ENCODE assay signal across 6 cellular contexts in genomic region chr10:34424326-34424625, GRCh38.
DNase-seq lines count a peak whose midpoint lies in the region; TF ChIP-seq lines count a peak whose summit lies in the region.
"Not testable (repeated sequence)": the region's sequence is repeated elsewhere in the genome, so short reads cannot be mapped to it uniquely, and the experiment has no call there.

No MANE protein-coding gene starts in this region.

- peak; percentile 10 for DNase-seq in AG09309 (ENCODE audit: low read depth)
- DNase-seq in GM03348 (ENCODE audit: low spot score) = peak; percentile 5
- DNase-seq in adipocyte (ENCODE audit: low read depth) = peak; percentile 21
- DNase-seq in fibroblast of gingiva (ENCODE audit: low read depth) = peak; percentile 66
- peak; percentile 66 for DNase-seq in fibroblast of peridontal ligament (ENCODE audit: extremely low read depth)
- DNase-seq in fibroblast of the aortic adventitia (ENCODE audit: low read depth) = peak; percentile 50

- not testable (repeated sequence) for H3K9ac ChIP-seq in adipocyte (ENCODE audit: low read length)

- not testable (repeated sequence) for H3K36me3 ChIP-seq in adipocyte (ENCODE audit: control insufficient read depth, insufficient read depth, low read length, severe bottlenecking)

- peaks cover 10% of the 10 kb centered on the region for H3K4me1 ChIP-seq in adipocyte (ENCODE audit: control insufficient read depth, insufficient read depth, low read length)

- not testable (repeated sequence) for TF ChIP-seq CTCF in AG09309 (IDR thresholded peaks at IDR 0.05; ENCODE audit: control insufficient read depth, insufficient read depth, low read depth, low read length, missing control alignments); fibroblast of the aortic adventitia (IDR thresholded peaks at IDR 0.05; ENCODE audit: insufficient read depth, low read length)

- not testable (repeated sequence) for H3K9me3 ChIP-seq in adipocyte (ENCODE audit: control insufficient read depth, low read length)

- not testable (repeated sequence) for H3K27me3 ChIP-seq in adipocyte (replicated peaks; ENCODE audit: control insufficient read depth, insufficient read depth, low read length)

- H3K4me3 ChIP-seq in AG09309 (ENCODE audit: control insufficient read depth, low read depth, low read length); adipocyte (ENCODE audit: low read length); fibroblast of the aortic adventitia (ENCODE audit: low read depth, low read length): not testable (repeated sequence)

Comparison
In these comparisons a context has a peak if more than half of its experiments do, and no peak if none do; other contexts are left out.
1. DNase-seq: peak in every context shown above with its lines; median percentile 66 in fibroblast of gingiva; 66 in fibroblast of peridontal ligament; 50 in fibroblast of the aortic adventitia; 21 in adipocyte; 10 in AG09309; 5 in GM03348.